In genomic region chr15:50188793-50189192, GRCh38 we compare ENCODE assay signal across 4 cellular contexts. TPM values are rescaled to one million over a fixed set of nuclear protein-coding genes. Genes with fewer than 3 reads are reported as not detected.
"Had no signal": no experiment of that assay in that cellular context is flagged by ENCODE, and none has a peak within 500 bp of the region (broad histone marks: within the 10 kb centered on the region; RNA-seq: fewer than 3 reads in every experiment).

No MANE protein-coding gene starts in this region.

RNA-seq across cellular contexts. Expression of gene SLC27A2, which starts 6.8 kb away (rescaled TPM):
- total RNA-seq: ascending aorta, cardiac muscle cell, cardiac septum, chondrocyte had no signal
- polyA plus RNA-seq: cardiac muscle cell had no signal
